In the genomic region with DNA sequence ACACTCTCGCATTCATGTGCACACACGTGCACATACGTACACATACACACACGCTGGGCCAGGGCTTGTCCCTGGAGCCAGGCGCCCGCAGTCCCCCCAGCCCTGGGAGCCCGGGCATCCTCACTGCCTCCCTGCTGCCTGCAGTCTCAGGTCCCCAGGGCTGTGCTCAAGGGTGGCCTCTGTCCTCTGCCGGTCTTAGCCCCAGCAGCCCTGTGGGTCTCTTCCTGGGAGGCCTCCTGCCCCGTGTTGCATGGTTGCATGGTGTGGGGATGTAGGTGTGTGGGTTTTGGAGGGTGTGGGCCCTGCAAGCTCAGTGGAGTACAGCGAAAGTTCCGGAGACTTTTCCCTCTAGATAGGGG, we compare ENCODE assay signal across 12 cellular contexts.
A peak's percentile ranks its signal among the peaks of the same experiment; 100 is the strongest.
DNase-seq lines count a peak whose midpoint lies in the region; ATAC-seq and TF ChIP-seq lines count a peak whose summit lies in the region.
"Had no signal": no experiment of that assay in that cellular context is flagged by ENCODE, and none has a peak within 500 bp of the region (broad histone marks: within the 10 kb centered on the region; RNA-seq: fewer than 3 reads in every experiment).

No MANE protein-coding gene starts in this region.

- intact Hi-C loops in naive thymus-derived CD4-positive, alpha-beta T cell (cut with micrococcal nuclease) = loop anchor here (1.0 to 5.0 kb wide), 5 partner anchors 14 to 444 kb away; partner anchors contain the start of gene ARID1B (in 1 of the 2)

- H3K9me3 Mint-ChIP-seq in CD4-positive, CD25-positive, alpha-beta regulatory T cell = peaks cover 0 to 2% (median 0%) of the 10 kb centered on the region in 7 donors
- no peaks in the 10 kb centered on the region for H3K9me3 Mint-ChIP-seq in activated naive CD8-positive, alpha-beta T cell treated with anti-CD3 and anti-CD28 coated beads, Interleukin-2, amount 10 ng/mL, durations not matched to agents 7 days and 5 days
- H3K9me3 Mint-ChIP-seq in naive thymus-derived CD4-positive, alpha-beta T cell = peaks cover 0 to 3% (median 0%) of the 10 kb centered on the region in 11 donors

- H3K27me3 ChIP-seq in CD4-positive, CD25-positive, alpha-beta regulatory T cell (ENCODE audit: control insufficient read depth, insufficient read depth, low read length) = no peaks in the 10 kb centered on the region
- H3K27me3 ChIP-seq in naive thymus-derived CD4-positive, alpha-beta T cell (ENCODE audit: control insufficient read depth in 2 of 2, insufficient read depth in 2 of 2, low read length in 2 of 2) = no peaks in the 10 kb centered on the region

- no peak for TF ChIP-seq CTCF in HEK293 (tag by site-specific recombination; IDR thresholded peaks at IDR 0.05)

- no peak for DNase-seq in CD4-positive, CD25-positive, alpha-beta regulatory T cell
- no peak for DNase-seq in activated naive CD8-positive, alpha-beta T cell treated with anti-CD3 and anti-CD28 coated beads, Interleukin-2, amount 10 ng/mL, durations not matched to agents 7 days and 5 days
- DNase-seq in naive thymus-derived CD4-positive, alpha-beta T cell = no peak
- DNase-seq in DMS153 treated with DMSO at 0.1 percent for 48 hours (lab: John Stamatoyannopoulos, UW; ENCODE audit: unreplicated experiment) (no peak), UCSD-AML1 (lab: John Stamatoyannopoulos, UW; ENCODE audit: unreplicated experiment) (no peak)
- DNase-seq in central memory CD4-positive, alpha-beta T cell = no peak
- DNase-seq: NCI-H446 had no signal

- POLR2A ChIA-PET in HEK293 (lab: Yijun Ruan, JAX) = no interaction called here
- POLR2A ChIA-PET in activated naive CD8-positive, alpha-beta T cell treated with anti-CD3 and anti-CD28 coated beads, Interleukin-2, amount 10 ng/mL, durations not matched to agents 7 days and 5 days (lab: Charles Lee) = no interaction called here
- POLR2A ChIA-PET in naive thymus-derived CD4-positive, alpha-beta T cell (lab: Charles Lee) = interaction anchor here (0.9 kb wide), 1 partner anchor 14 kb away, joined by 3 read pairs; no protein-coding TSS in a partner anchor

- peak overlapping the region; percentile 32 to 89 (median 80) for H3K27ac Mint-ChIP-seq in CD4-positive, CD25-positive, alpha-beta regulatory T cell
- H3K27ac Mint-ChIP-seq in activated naive CD8-positive, alpha-beta T cell treated with anti-CD3 and anti-CD28 coated beads, Interleukin-2, amount 10 ng/mL, durations not matched to agents 7 days and 5 days = peak overlapping the region; percentile 95
- H3K27ac Mint-ChIP-seq in naive thymus-derived CD4-positive, alpha-beta T cell = peak overlapping the region in 8 of 9 donors; percentile 48 to 99 (median 88)
- H3K27ac Mint-ChIP-seq: brain had no signal

- no peaks in the 10 kb centered on the region for H3K36me3 ChIP-seq in CD4-positive, CD25-positive, alpha-beta regulatory T cell (ENCODE audit: control insufficient read depth, insufficient read depth, low read length)
- no peaks in the 10 kb centered on the region for H3K36me3 ChIP-seq in HEK293 (ENCODE audit: control insufficient read depth in 2 of 2, insufficient read depth in 1 of 2, low read length in 2 of 2)
- no peaks in the 10 kb centered on the region for H3K36me3 ChIP-seq in naive thymus-derived CD4-positive, alpha-beta T cell (ENCODE audit: control insufficient read depth in 2 of 3, insufficient read depth in 3 of 3, low read length in 3 of 3)
- H3K36me3 ChIP-seq: HAP-1 had no signal

- no peak for ATAC-seq in CD4-positive, CD25-positive, alpha-beta regulatory T cell (ENCODE audit: low read depth in 2 of 2)
- no peak for ATAC-seq in activated naive CD8-positive, alpha-beta T cell treated with anti-CD3 and anti-CD28 coated beads, Interleukin-2, amount 10 ng/mL, durations not matched to agents 7 days and 5 days (ENCODE audit: low read depth)
- ATAC-seq in naive thymus-derived CD4-positive, alpha-beta T cell = no peak
- ATAC-seq in HG03460 (IDR thresholded peaks at IDR 0.05; ENCODE audit: unreplicated experiment) = no peak

- peak overlapping the region in 3 of 4 donors; percentile 30 to 88 (median 86) for H3K4me3 Mint-ChIP-seq in CD4-positive, CD25-positive, alpha-beta regulatory T cell
- peak overlapping the region; percentile 80 for H3K4me3 Mint-ChIP-seq in activated naive CD8-positive, alpha-beta T cell treated with anti-CD3 and anti-CD28 coated beads, Interleukin-2, amount 10 ng/mL, durations not matched to agents 7 days and 5 days
- H3K4me3 Mint-ChIP-seq in naive thymus-derived CD4-positive, alpha-beta T cell = peak overlapping the region; percentile 78 to 97 (median 86)

- H3K4me1 Mint-ChIP-seq in CD4-positive, CD25-positive, alpha-beta regulatory T cell = peaks cover 5 to 27% (median 12%) of the 10 kb centered on the region in 4 donors
- peaks cover 21% of the 10 kb centered on the region for H3K4me1 Mint-ChIP-seq in activated naive CD8-positive, alpha-beta T cell treated with anti-CD3 and anti-CD28 coated beads, Interleukin-2, amount 10 ng/mL, durations not matched to agents 7 days and 5 days
- H3K4me1 Mint-ChIP-seq in naive thymus-derived CD4-positive, alpha-beta T cell = peaks cover 35 to 61% (median 44%) of the 10 kb centered on the region in 7 donors

- peak overlapping the region; percentile 87 for H3K4me3 ChIP-seq in CD4-positive, CD25-positive, alpha-beta regulatory T cell (ENCODE audit: low read depth, low read length)
- H3K4me3 ChIP-seq in HEK293 (ENCODE audit: low read depth, low read length) = no peak overlapping the region
- H3K4me3 ChIP-seq in naive thymus-derived CD4-positive, alpha-beta T cell (ENCODE audit: low read length) = peak overlapping the region; percentile 65
- H3K4me3 ChIP-seq: mucosa of descending colon had no signal

- H3K27ac ChIP-seq in CD4-positive, CD25-positive, alpha-beta regulatory T cell (ENCODE audit: insufficient read depth, low read length, poor library complexity, severe bottlenecking) = no peak overlapping the region
- no peak overlapping the region for H3K27ac ChIP-seq in HEK293 (ENCODE audit: extremely low read depth, low read depth, low read length)
- H3K27ac ChIP-seq in naive thymus-derived CD4-positive, alpha-beta T cell (ENCODE audit: low read depth, low read length) = no peak overlapping the region

- H3K27me3 Mint-ChIP-seq in CD4-positive, CD25-positive, alpha-beta regulatory T cell = no peaks in the 10 kb centered on the region
- no peaks in the 10 kb centered on the region for H3K27me3 Mint-ChIP-seq in activated naive CD8-positive, alpha-beta T cell treated with anti-CD3 and anti-CD28 coated beads, Interleukin-2, amount 10 ng/mL, durations not matched to agents 7 days and 5 days
- H3K27me3 Mint-ChIP-seq in naive thymus-derived CD4-positive, alpha-beta T cell = peaks cover 0 to 8% (median 2%) of the 10 kb centered on the region in 5 donors

- peaks cover 20% of the 10 kb centered on the region for H3K4me1 ChIP-seq in CD4-positive, CD25-positive, alpha-beta regulatory T cell (ENCODE audit: control insufficient read depth, insufficient read depth, low read length, poor library complexity, severe bottlenecking)
- H3K4me1 ChIP-seq in HEK293 (ENCODE audit: control insufficient read depth, insufficient read depth, low read length) = no peaks in the 10 kb centered on the region
- peaks cover 1 to 31% of the 10 kb centered on the region in 2 donors for H3K4me1 ChIP-seq in naive thymus-derived CD4-positive, alpha-beta T cell (ENCODE audit: control insufficient read depth in 2 of 2, insufficient read depth in 2 of 2, low read length in 2 of 2)

- CTCF ChIA-PET in HEK293 (lab: Yijun Ruan, JAX) = no interaction called here
- CTCF ChIA-PET in naive thymus-derived CD4-positive, alpha-beta T cell (lab: Charles Lee) = interaction anchor here (1.0 kb wide), 1 partner anchor 52 kb away, joined by 4 read pairs; no protein-coding TSS in a partner anchor

- H3K36me3 Mint-ChIP-seq in CD4-positive, CD25-positive, alpha-beta regulatory T cell = no peaks in the 10 kb centered on the region
- no peaks in the 10 kb centered on the region for H3K36me3 Mint-ChIP-seq in activated naive CD8-positive, alpha-beta T cell treated with anti-CD3 and anti-CD28 coated beads, Interleukin-2, amount 10 ng/mL, durations not matched to agents 7 days and 5 days
- no peaks in the 10 kb centered on the region for H3K36me3 Mint-ChIP-seq in naive thymus-derived CD4-positive, alpha-beta T cell
- H3K36me3 Mint-ChIP-seq: brain had no signal

- no peaks in the 10 kb centered on the region for H3K9me3 ChIP-seq in CD4-positive, CD25-positive, alpha-beta regulatory T cell (ENCODE audit: control insufficient read depth in 2 of 2, low read length in 2 of 2)
- no peaks in the 10 kb centered on the region for H3K9me3 ChIP-seq in HEK293 (ENCODE audit: control insufficient read depth, insufficient read depth, low read depth, low read length)
- no peaks in the 10 kb centered on the region for H3K9me3 ChIP-seq in naive thymus-derived CD4-positive, alpha-beta T cell (ENCODE audit: control insufficient read depth in 2 of 3, low read length in 3 of 3)
- H3K9me3 ChIP-seq: HAP-1, mucosa of descending colon had no signal

TF ChIP-seq in HEK293, 187 proteins besides CTCF, POLR2A, EP300 and RAD21:
- peak; percentile 72 for TF ChIP-seq GLIS1 (tag by site-specific recombination; IDR thresholded peaks at IDR 0.05)
- TF ChIP-seq RBAK (tag by site-specific recombination; IDR thresholded peaks at IDR 0.05) = no peak
